10 cellular contexts compared by ENCODE assay signal in genomic region chr5:170603578-170604565, GRCh38.
DNase-seq lines count a peak whose midpoint lies in the region; ATAC-seq and TF ChIP-seq lines count a peak whose summit lies in the region.
"Had no signal": no experiment of that assay in that cellular context is flagged by ENCODE, and none has a peak within 500 bp of the region (broad histone marks: within the 10 kb centered on the region; RNA-seq: fewer than 3 reads in every experiment).

No MANE protein-coding gene starts in this region.

- H3K27ac Mint-ChIP-seq in nephron = no peak overlapping the region
- H3K27ac Mint-ChIP-seq: natural killer cell had no signal

- no peaks in the 10 kb centered on the region for H3K9me3 Mint-ChIP-seq in nephron
- H3K9me3 Mint-ChIP-seq: natural killer cell had no signal

- peak; percentile 76 for ATAC-seq in GM19395 (IDR thresholded peaks at IDR 0.05; ENCODE audit: unreplicated experiment)
- no peak for ATAC-seq in HG02763 (IDR thresholded peaks at IDR 0.05; ENCODE audit: unreplicated experiment)

- no peak overlapping the region for H3K27ac ChIP-seq in VCaP
- H3K27ac ChIP-seq: SK-N-MC had no signal

- DNase-seq in COLO829 (ENCODE audit: low spot score) = peak; percentile 64
- DNase-seq in M059J (ENCODE audit: low read depth) = peak; percentile 66
- peak; percentile 25 for DNase-seq in epithelial cell of esophagus (ENCODE audit: low read depth)
- peak; percentile 59 for DNase-seq in ureter (ENCODE audit: low spot score)
- DNase-seq: natural killer cell had no signal

- peaks cover 12% of the 10 kb centered on the region for H3K4me1 Mint-ChIP-seq in nephron
- H3K4me1 Mint-ChIP-seq: natural killer cell had no signal

- H3K4me3 Mint-ChIP-seq in nephron = no peak overlapping the region
- H3K4me3 Mint-ChIP-seq: natural killer cell had no signal

- TF ChIP-seq CTCF in VCaP (conservative IDR thresholded peaks at IDR 0.05) (peak; percentile 67), epithelial cell of esophagus (IDR thresholded peaks at IDR 0.05; ENCODE audit: insufficient read depth, low read depth, low read length, missing control alignments) (peak; percentile 41), nephron (IDR thresholded peaks at IDR 0.05; ENCODE audit: unreplicated experiment in 3 of 3) (peak; percentile 51 to 59 (median 54))

- H3K4me3 ChIP-seq in epithelial cell of esophagus (ENCODE audit: low read length) = no peak overlapping the region
- H3K4me3 ChIP-seq: SK-N-MC had no signal

- H3K36me3 Mint-ChIP-seq in nephron (ENCODE audit: low read depth) = no peaks in the 10 kb centered on the region
- H3K36me3 Mint-ChIP-seq: natural killer cell had no signal

- peaks cover 57% of the 10 kb centered on the region for H3K27me3 Mint-ChIP-seq in nephron (ENCODE audit: low read depth)
